In genomic region chr12:89693639-89694202, GRCh38 we compare ENCODE assay signal across 20 cellular contexts. TPM values are rescaled to one million over a fixed set of nuclear protein-coding genes. Genes with fewer than 3 reads are reported as not detected.
A peak's percentile ranks its signal among the peaks of the same experiment; 100 is the strongest.
DNase-seq lines count a peak whose midpoint lies in the region; ATAC-seq, FAIRE-seq and TF ChIP-seq lines count a peak whose summit lies in the region.
"Had no signal": no experiment of that assay in that cellular context is flagged by ENCODE, and none has a peak within 500 bp of the region (broad histone marks: within the 10 kb centered on the region; RNA-seq: fewer than 3 reads in every experiment).

No MANE protein-coding gene starts in this region.

- H3K4me3 Mint-ChIP-seq in HFFc6: peak overlapping the region; percentile 14
- H3K4me3 Mint-ChIP-seq: activated CD4-positive, alpha-beta memory T cell treated with anti-CD3 and anti-CD28 coated beads, Interleukin-2, amount 10 ng/mL, durations not matched to agents 7 days and 5 days; activated naive CD8-positive, alpha-beta T cell treated with anti-CD3 and anti-CD28 coated beads, Interleukin-2, amount 50 U/mL, for 24 hours; activated T-cell treated with anti-CD3 and anti-CD28 coated beads, Interleukin-2, amount 50 U/mL, for 4 hours; stimulated activated effector memory CD8-positive, alpha-beta T cell treated with anti-CD3 and anti-CD28 coated beads, Interleukin-12 subunit alpha, Interleukin-12 subunit beta, amount 100 ng/mL, for 72 hours had no signal

- no peaks in the 10 kb centered on the region for H3K27me3 ChIP-seq in skeletal muscle satellite cell (ENCODE audit: control insufficient read depth, insufficient read depth, low read length)
- H3K27me3 ChIP-seq: BLaER1 treated with 17β-estradiol and CSF1 and Interleukin-3, amounts not matched to agents 10 nM and 100 nM; transverse colon had no signal

- H3K4me1 Mint-ChIP-seq in HFFc6 (ENCODE audit: low read depth): peaks cover 90% of the 10 kb centered on the region

- no peaks in the 10 kb centered on the region for H3K9me3 Mint-ChIP-seq in HFFc6
- H3K9me3 Mint-ChIP-seq: activated CD4-positive, alpha-beta memory T cell treated with anti-CD3 and anti-CD28 coated beads, Interleukin-2, amount 10 ng/mL, durations not matched to agents 7 days and 5 days; activated naive CD8-positive, alpha-beta T cell treated with anti-CD3 and anti-CD28 coated beads, Interleukin-2, amount 50 U/mL, for 24 hours; activated T-cell treated with anti-CD3 and anti-CD28 coated beads, Interleukin-2, amount 50 U/mL, for 4 hours; effector memory CD8-positive, alpha-beta T cell; stimulated activated effector memory CD8-positive, alpha-beta T cell treated with anti-CD3 and anti-CD28 coated beads, Interleukin-12 subunit alpha, Interleukin-12 subunit beta, amount 100 ng/mL, for 72 hours had no signal

- no peak for TF ChIP-seq CTCF in HFFc6 (IDR thresholded peaks at IDR 0.05)

- no peaks in the 10 kb centered on the region for H3K9me3 ChIP-seq in skeletal muscle satellite cell (replicated peaks; ENCODE audit: low read length)
- H3K9me3 ChIP-seq: BLaER1 treated with 17β-estradiol and CSF1 and Interleukin-3, amounts not matched to agents 10 nM and 100 nM; transverse colon had no signal

- peak overlapping the region; percentile 58 for H3K4me2 ChIP-seq in skeletal muscle satellite cell (ENCODE audit: low read length)

- no peak for DNase-seq in HFFc6
- peak; percentile 18 for DNase-seq in amniotic epithelial cell (ENCODE audit: low read depth)
- peak; percentile 64 for DNase-seq in kidney tubule cell (ENCODE audit: low spot score)
- DNase-seq in iPS-NIHi7 (ENCODE audit: extremely low spot score): no peak
- DNase-seq in urothelium cell line (ENCODE audit: low spot score): no peak
- DNase-seq: activated CD4-positive, alpha-beta memory T cell treated with anti-CD3 and anti-CD28 coated beads, Interleukin-2, amount 10 ng/mL, durations not matched to agents 7 days and 5 days; activated naive CD8-positive, alpha-beta T cell treated with anti-CD3 and anti-CD28 coated beads, Interleukin-2, amount 50 U/mL, for 24 hours; activated T-cell treated with anti-CD3 and anti-CD28 coated beads, Interleukin-2, amount 50 U/mL, for 4 hours; cerebellar nuclear complex; DMS79; effector memory CD8-positive, alpha-beta T cell; left ventricle myocardium superior; NCI-H1092; transverse colon; WERI-Rb-1 had no signal

- peak overlapping the region; percentile 7; the same call in 1 of the 2 replicates for H3K27ac Mint-ChIP-seq in HFFc6
- H3K27ac Mint-ChIP-seq: activated CD4-positive, alpha-beta memory T cell treated with anti-CD3 and anti-CD28 coated beads, Interleukin-2, amount 10 ng/mL, durations not matched to agents 7 days and 5 days; activated naive CD8-positive, alpha-beta T cell treated with anti-CD3 and anti-CD28 coated beads, Interleukin-2, amount 50 U/mL, for 24 hours; stimulated activated effector memory CD8-positive, alpha-beta T cell treated with anti-CD3 and anti-CD28 coated beads, Interleukin-12 subunit alpha, Interleukin-12 subunit beta, amount 100 ng/mL, for 72 hours had no signal

- peaks cover 7% of the 10 kb centered on the region for H3K36me3 Mint-ChIP-seq in HFFc6 (ENCODE audit: low read depth)
- H3K36me3 Mint-ChIP-seq: stimulated activated effector memory CD8-positive, alpha-beta T cell treated with anti-CD3 and anti-CD28 coated beads, Interleukin-12 subunit alpha, Interleukin-12 subunit beta, amount 100 ng/mL, for 72 hours had no signal

- peak overlapping the region; percentile 38 for H3K4me3 ChIP-seq in skeletal muscle satellite cell (ENCODE audit: low read length)
- H3K4me3 ChIP-seq: BLaER1 treated with 17β-estradiol and CSF1 and Interleukin-3, amounts not matched to agents 10 nM and 100 nM; transverse colon had no signal

- FAIRE-seq in urothelium cell line (lab: Jason Lieb, UNC): no peak

- H3K27me3 Mint-ChIP-seq in HFFc6 (ENCODE audit: insufficient read depth): no peaks in the 10 kb centered on the region; the same call in 1 of the 2 replicates
- H3K27me3 Mint-ChIP-seq: activated CD4-positive, alpha-beta memory T cell treated with anti-CD3 and anti-CD28 coated beads, Interleukin-2, amount 10 ng/mL, durations not matched to agents 7 days and 5 days; activated naive CD8-positive, alpha-beta T cell treated with anti-CD3 and anti-CD28 coated beads, Interleukin-2, amount 50 U/mL, for 24 hours; effector memory CD8-positive, alpha-beta T cell had no signal

- peaks cover 82% of the 10 kb centered on the region for H3K4me1 ChIP-seq in skeletal muscle satellite cell (ENCODE audit: control insufficient read depth, insufficient read depth, low read length)

- ATAC-seq in GM18519 (IDR thresholded peaks at IDR 0.05; ENCODE audit: low FRiP score, unreplicated experiment) (no peak), HG02588 (IDR thresholded peaks at IDR 0.05; ENCODE audit: unreplicated experiment) (no peak)
- ATAC-seq: activated naive CD8-positive, alpha-beta T cell treated with anti-CD3 and anti-CD28 coated beads, Interleukin-2, amount 50 U/mL, for 24 hours; activated T-cell treated with anti-CD3 and anti-CD28 coated beads, Interleukin-2, amount 50 U/mL, for 4 hours; effector memory CD8-positive, alpha-beta T cell; left ventricle myocardium superior; stimulated activated effector memory CD8-positive, alpha-beta T cell treated with anti-CD3 and anti-CD28 coated beads, Interleukin-12 subunit alpha, Interleukin-12 subunit beta, amount 100 ng/mL, for 72 hours had no signal

- peak overlapping the region; percentile 8 for H3K9ac ChIP-seq in skeletal muscle satellite cell (ENCODE audit: low read depth, low read length)
- H3K9ac ChIP-seq: BLaER1 treated with 17β-estradiol and CSF1 and Interleukin-3, amounts not matched to agents 10 nM and 100 nM had no signal

- peaks cover 12% of the 10 kb centered on the region for H3K36me3 ChIP-seq in skeletal muscle satellite cell (ENCODE audit: insufficient read depth, low read length)
- H3K36me3 ChIP-seq: transverse colon, WERI-Rb-1 had no signal

RNA-seq across cellular contexts. Expression of gene ATP2B1, which starts 14.9 kb away (rescaled TPM):
- 10 to 100 TPM; 45.3 to 67.6 (median 53.4) TPM for total RNA-seq in HFFc6 (2021; fragmentation: NEBNext Ultra II Directional; extraction: Animal tissue kit (Norgen Biotek cat#: 25700))
- 116 and 172 TPM in 2 replicates for total RNA-seq in skeletal muscle satellite cell (2012; rRNA removed)

Comparison
In these comparisons a context has a peak if more than half of its experiments do, and no peak if none do; other contexts are left out.
1. DNase-seq: peak in amniotic epithelial cell (single experiment) and kidney tubule cell (single experiment); none in HFFc6 (single experiment), iPS-NIHi7 (single experiment) and urothelium cell line (single experiment).